ENCODE assay signal across 8 cellular contexts in the genomic region with DNA sequence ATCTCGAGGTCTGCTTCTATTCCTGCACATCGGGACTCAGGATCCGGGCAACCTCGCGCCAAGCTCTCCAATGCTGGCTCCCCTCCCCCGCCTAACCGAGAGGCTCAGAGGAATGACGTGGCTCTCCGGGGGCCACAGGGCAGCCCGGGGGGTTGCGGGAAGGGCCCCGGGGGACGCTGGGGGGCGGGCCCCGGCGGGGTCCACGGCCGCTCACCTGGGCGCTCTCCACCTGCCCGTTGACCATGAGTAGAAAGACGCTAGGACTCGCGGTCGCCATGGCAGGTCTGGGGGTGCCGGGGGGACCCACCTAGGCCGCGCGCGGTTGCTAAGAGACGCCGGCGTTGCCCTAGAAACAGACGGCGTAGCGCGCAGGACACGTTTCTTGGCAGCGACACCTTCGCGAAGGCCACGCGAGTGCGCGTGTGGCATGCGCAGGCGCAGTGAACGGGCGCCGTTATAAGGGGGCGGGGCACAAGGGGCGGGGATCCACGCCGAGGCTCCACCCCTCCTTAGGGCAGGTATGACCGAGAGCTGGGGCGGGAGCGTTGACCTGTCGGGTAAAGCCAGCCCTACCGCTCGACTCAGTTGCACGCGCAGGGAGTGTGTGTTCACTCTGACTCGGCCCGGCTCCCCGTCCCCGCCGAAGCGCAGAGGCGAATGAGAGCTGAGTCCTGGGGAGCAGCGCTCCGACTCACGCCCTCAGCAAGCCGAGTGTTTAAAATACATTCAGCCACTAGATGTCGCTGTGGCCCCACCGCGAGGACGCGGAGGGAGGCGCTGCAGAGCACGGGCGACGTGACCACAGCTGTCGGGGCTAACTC. TPM values are rescaled to one million over a fixed set of nuclear protein-coding genes. Genes with fewer than 3 reads are reported as not detected.
DNase-seq lines count a peak whose midpoint lies in the region; ATAC-seq lines count a peak whose summit lies in the region.

A gene with protein sequence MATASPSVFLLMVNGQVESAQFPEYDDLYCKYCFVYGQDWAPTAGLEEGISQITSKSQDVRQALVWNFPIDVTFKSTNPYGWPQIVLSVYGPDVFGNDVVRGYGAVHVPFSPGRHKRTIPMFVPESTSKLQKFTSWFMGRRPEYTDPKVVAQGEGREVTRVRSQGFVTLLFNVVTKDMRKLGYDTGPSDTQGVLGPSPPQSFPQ (minus strand): TSS at position 431 of the 821 bp plus-strand sequence. CDS start 154 bp downstream, at position 277.

- peaks cover 0 to 2% (median 0%) of the 10 kb centered on the region in 7 donors for H3K9me3 Mint-ChIP-seq in CD4-positive, CD25-positive, alpha-beta regulatory T cell

- ATAC-seq in CD4-positive, CD25-positive, alpha-beta regulatory T cell (ENCODE audit: low read depth in 2 of 2): peak; percentile 87 to 90
- ATAC-seq in GM19395 (IDR thresholded peaks at IDR 0.05; ENCODE audit: unreplicated experiment) (peak; percentile 88), HG03565 (IDR thresholded peaks at IDR 0.05; ENCODE audit: unreplicated experiment) (peak; percentile 71)

- peak; percentile 89 to 93 (median 90) for DNase-seq in CD4-positive, CD25-positive, alpha-beta regulatory T cell
- DNase-seq in NCI-H82 (lab: John Stamatoyannopoulos, UW): peak; percentile 95
- DNase-seq in activated CD8-positive, alpha-beta memory T cell treated with anti-CD3 and anti-CD28 coated beads for 1 hour (ENCODE audit: extremely low read depth in 1 of 2, low read depth in 1 of 2): peak; percentile 71 to 91
- peak; percentile 93 to 94 (median 93) for DNase-seq in effector memory CD4-positive, alpha-beta T cell
- DNase-seq in lung microvascular endothelial cell (ENCODE audit: low read depth in 2 of 2): peak; percentile 92 to 95
- peak; percentile 79 to 86 (median 83) for DNase-seq in stimulated activated CD4-positive, alpha-beta T cell treated with anti-CD3 and anti-CD28 coated beads, TNF-alpha, amount 100 ng/mL, for 48 hours (ENCODE audit: low read depth in 3 of 3)

- H3K4me1 ChIP-seq in CD4-positive, CD25-positive, alpha-beta regulatory T cell (ENCODE audit: control insufficient read depth, insufficient read depth, low read length, poor library complexity, severe bottlenecking): peaks cover 11% of the 10 kb centered on the region
- peaks cover 7% of the 10 kb centered on the region for H3K4me1 ChIP-seq in effector memory CD4-positive, alpha-beta T cell (ENCODE audit: control insufficient read depth, insufficient read depth, low read length, poor library complexity, severe bottlenecking)

- H3K27me3 ChIP-seq in CD4-positive, CD25-positive, alpha-beta regulatory T cell (ENCODE audit: control insufficient read depth, insufficient read depth, low read length): no peaks in the 10 kb centered on the region
- no peaks in the 10 kb centered on the region for H3K27me3 ChIP-seq in effector memory CD4-positive, alpha-beta T cell (replicated peaks; ENCODE audit: control insufficient read depth, insufficient read depth, low read length, poor library complexity, severe bottlenecking)

- H3K27me3 Mint-ChIP-seq in CD4-positive, CD25-positive, alpha-beta regulatory T cell: peaks cover 27% of the 10 kb centered on the region

- H3K4me3 ChIP-seq in CD4-positive, CD25-positive, alpha-beta regulatory T cell (ENCODE audit: low read depth, low read length): peak within 1 kb of the TSS; percentile 52
- peak within 1 kb of the TSS; percentile 88 for H3K4me3 ChIP-seq in effector memory CD4-positive, alpha-beta T cell (ENCODE audit: insufficient read depth, low read depth, low read length, poor library complexity, severe bottlenecking)

- H3K4me1 Mint-ChIP-seq in CD4-positive, CD25-positive, alpha-beta regulatory T cell: peaks cover 0 to 16% (median 5%) of the 10 kb centered on the region in 4 donors

- H3K36me3 Mint-ChIP-seq in CD4-positive, CD25-positive, alpha-beta regulatory T cell: no peaks in the 10 kb centered on the region

- H3K27ac ChIP-seq in CD4-positive, CD25-positive, alpha-beta regulatory T cell (ENCODE audit: insufficient read depth, low read length, poor library complexity, severe bottlenecking): peak within 1 kb of the TSS; percentile 76
- H3K27ac ChIP-seq in effector memory CD4-positive, alpha-beta T cell (ENCODE audit: insufficient read depth, low read length, poor library complexity, severe bottlenecking): peak within 1 kb of the TSS; percentile 74

- H3K36me3 ChIP-seq in CD4-positive, CD25-positive, alpha-beta regulatory T cell (ENCODE audit: control insufficient read depth, insufficient read depth, low read length): no peaks in the 10 kb centered on the region
- no peaks in the 10 kb centered on the region for H3K36me3 ChIP-seq in effector memory CD4-positive, alpha-beta T cell (ENCODE audit: control insufficient read depth, insufficient read depth, low read length)

- peak within 1 kb of the TSS; percentile 87 to 95 (median 91) for H3K4me3 Mint-ChIP-seq in CD4-positive, CD25-positive, alpha-beta regulatory T cell

- peak within 1 kb of the TSS in 2 of 3 donors; percentile 82 to 95 for H3K27ac Mint-ChIP-seq in CD4-positive, CD25-positive, alpha-beta regulatory T cell

- H3K9me3 ChIP-seq in CD4-positive, CD25-positive, alpha-beta regulatory T cell (ENCODE audit: control insufficient read depth in 2 of 2, low read length in 2 of 2): no peaks in the 10 kb centered on the region
- no peaks in the 10 kb centered on the region for H3K9me3 ChIP-seq in effector memory CD4-positive, alpha-beta T cell (ENCODE audit: control insufficient read depth, low read length)

RNA-seq across cellular contexts. Expression of the gene that starts here (rescaled TPM):
- total RNA-seq in CD4-positive, CD25-positive, alpha-beta regulatory T cell: 2.1 TPM
- polyA plus RNA-seq in CD4-positive, CD25-positive, alpha-beta regulatory T cell: 1 to 10 TPM; 1.2 to 2.0 (median 1.5) TPM
- total RNA-seq in lung microvascular endothelial cell: 8.9 and 15.5 TPM in 2 replicates

Comparison
In these comparisons a context has a peak if more than half of its experiments do, and no peak if none do; other contexts are left out.
1. Peak in every context shown above with its lines: DNase-seq, ATAC-seq, H3K4me3 ChIP-seq and H3K27ac ChIP-seq.